In genomic region chr22:21594865-21595452, GRCh38 we compare ENCODE assay signal across 26 cellular contexts. TPM values are rescaled to one million over a fixed set of nuclear protein-coding genes. Genes with fewer than 3 reads are reported as not detected.
DNase-seq lines count a peak whose midpoint lies in the region; ATAC-seq and TF ChIP-seq lines count a peak whose summit lies in the region.
"Had no signal": no experiment of that assay in that cellular context is flagged by ENCODE, and none has a peak within 500 bp of the region (broad histone marks: within the 10 kb centered on the region; RNA-seq: fewer than 3 reads in every experiment).

No MANE protein-coding gene starts in this region.

- H3K9me3 Mint-ChIP-seq in CD4-positive, CD25-positive, alpha-beta regulatory T cell = no peaks in the 10 kb centered on the region
- no peaks in the 10 kb centered on the region for H3K9me3 Mint-ChIP-seq in neural progenitor cell

- H3K36me3 ChIP-seq in CD4-positive, CD25-positive, alpha-beta regulatory T cell (ENCODE audit: control insufficient read depth, insufficient read depth, low read length) = peaks cover 59% of the 10 kb centered on the region
- H3K36me3 ChIP-seq in heart left ventricle = peaks cover 0 to 53% (median 43%) of the 10 kb centered on the region in 9 donors
- peaks cover 5% of the 10 kb centered on the region for H3K36me3 ChIP-seq in neural progenitor cell
- H3K36me3 ChIP-seq in spleen = peaks cover 0 to 85% (median 39%) of the 10 kb centered on the region in 6 donors

- no peaks in the 10 kb centered on the region for H3K27me3 ChIP-seq in CD4-positive, CD25-positive, alpha-beta regulatory T cell (ENCODE audit: control insufficient read depth, insufficient read depth, low read length)
- H3K27me3 ChIP-seq in heart left ventricle (no peaks in the 10 kb centered on the region), neural progenitor cell (no peaks in the 10 kb centered on the region), spleen (replicated peaks in 1 of 7) (no peaks in the 10 kb centered on the region)
- H3K27me3 ChIP-seq: gastroesophageal sphincter, SJSA1, vagina had no signal

- intact Hi-C loops in heart left ventricle (cut with DNase I) (loop anchor here in 1 of 10 donors (5.0 kb wide), 1 partner anchor 32 kb away; no protein-coding TSS in a partner anchor), sciatic nerve (cut with DNase I) (no loop called here), spleen (cut with DNase I; ENCODE audit: low total_unique reads) (no loop called here)

- CTCF ChIA-PET in RWPE1 (lab: Yijun Ruan, JAX) = no interaction called here

- H3K9me3 ChIP-seq in CD4-positive, CD25-positive, alpha-beta regulatory T cell (ENCODE audit: control insufficient read depth in 2 of 2, low read length in 2 of 2) = no peaks in the 10 kb centered on the region
- no peaks in the 10 kb centered on the region for H3K9me3 ChIP-seq in heart left ventricle
- H3K9me3 ChIP-seq in neural progenitor cell (ENCODE audit: low read depth) = no peaks in the 10 kb centered on the region
- no peaks in the 10 kb centered on the region for H3K9me3 ChIP-seq in spleen
- H3K9me3 ChIP-seq: gastroesophageal sphincter, mucosa of descending colon, SJSA1, vagina had no signal

- no peak overlapping the region for H3K4me2 ChIP-seq in neural progenitor cell

- no peak overlapping the region for H3K4me3 ChIP-seq in CD4-positive, CD25-positive, alpha-beta regulatory T cell (ENCODE audit: low read depth, low read length)
- no peak overlapping the region for H3K4me3 ChIP-seq in heart left ventricle
- H3K4me3 ChIP-seq in neural progenitor cell = no peak overlapping the region
- H3K4me3 ChIP-seq in spleen = no peak overlapping the region
- H3K4me3 ChIP-seq: gastroesophageal sphincter, mucosa of descending colon, SJSA1, vagina had no signal

- no peaks in the 10 kb centered on the region for H3K27me3 Mint-ChIP-seq in CD4-positive, CD25-positive, alpha-beta regulatory T cell
- H3K27me3 Mint-ChIP-seq in neural progenitor cell (ENCODE audit: insufficient read depth, low read depth) = peaks cover 5% of the 10 kb centered on the region

- peak overlapping the region; percentile 7 to 38 (median 25) for H3K27ac Mint-ChIP-seq in CD4-positive, CD25-positive, alpha-beta regulatory T cell
- peak overlapping the region; percentile 41 for H3K27ac Mint-ChIP-seq in neural progenitor cell

- no peak for DNase-seq in CD4-positive, CD25-positive, alpha-beta regulatory T cell
- DNase-seq in RWPE1 (ENCODE audit: low spot score) (no peak), heart left ventricle (peak in 2 of 5 donors; percentile 62 to 67), neural progenitor cell (ENCODE audit: low spot score) (no peak), sciatic nerve (ENCODE audit: low spot score) (no peak), NCI-H1417 (lab: John Stamatoyannopoulos, UW) (no peak), spleen (no peak)
- DNase-seq: ACHN; activated CD8-positive, alpha-beta memory T cell treated with anti-CD3 and anti-CD28 coated beads, Interleukin-2, amount 50 U/mL, for 4 hours; activated gamma-delta T cell; amniotic stem cell; central memory CD4-positive, alpha-beta T cell; DMS53; mucosa of descending colon; NCI-H2029; PC-3; retina; T-helper 2 cell had no signal

- peaks cover 99% of the 10 kb centered on the region for H4K20me1 ChIP-seq in neural progenitor cell (ENCODE audit: low read depth)

- H3K4me1 ChIP-seq in CD4-positive, CD25-positive, alpha-beta regulatory T cell (ENCODE audit: control insufficient read depth, insufficient read depth, low read length, poor library complexity, severe bottlenecking) = peaks cover 19% of the 10 kb centered on the region
- H3K4me1 ChIP-seq in heart left ventricle = peaks cover 5 to 62% (median 45%) of the 10 kb centered on the region in 12 donors
- no peaks in the 10 kb centered on the region for H3K4me1 ChIP-seq in neural progenitor cell
- H3K4me1 ChIP-seq in spleen = peaks cover 11 to 93% (median 51%) of the 10 kb centered on the region in 6 donors
- H3K4me1 ChIP-seq: SJSA1 had no signal

- TF ChIP-seq POLR2A in heart left ventricle (IDR thresholded peaks at IDR 0.05) = no peak
- TF ChIP-seq POLR2A in spleen (IDR thresholded peaks at IDR 0.05) = no peak

- H3K36me3 Mint-ChIP-seq in CD4-positive, CD25-positive, alpha-beta regulatory T cell = peaks cover 43% of the 10 kb centered on the region
- H3K36me3 Mint-ChIP-seq in neural progenitor cell = peaks cover 41% of the 10 kb centered on the region

- TF ChIP-seq CTCF in RWPE1 (conservative IDR thresholded peaks at IDR 0.05; ENCODE audit: low read depth) = no peak
- TF ChIP-seq CTCF in heart left ventricle (IDR thresholded peaks at IDR 0.05) = no peak
- no peak for TF ChIP-seq CTCF in neural progenitor cell (IDR thresholded peaks at IDR 0.05)
- no peak for TF ChIP-seq CTCF in spleen (IDR thresholded peaks at IDR 0.05 in 8 of 11, conservative IDR thresholded peaks at IDR 0.05 in 3 of 11)

- no peak overlapping the region for H2AFZ ChIP-seq in neural progenitor cell (replicated peaks)

- peaks cover 100% of the 10 kb centered on the region for H3K79me2 ChIP-seq in neural progenitor cell (ENCODE audit: low read depth)

- H3K4me3 Mint-ChIP-seq in CD4-positive, CD25-positive, alpha-beta regulatory T cell = no peak overlapping the region
- H3K4me3 Mint-ChIP-seq in neural progenitor cell = no peak overlapping the region

- 56 to 67% (median 60%) methylated on average over 5 of the region's 5 CpGs for WGBS in heart left ventricle, 4 donors
- WGBS in spleen, 5 donors = 89 to 94% (median 90%) methylated on average over 5 of the region's 5 CpGs

- H3K9ac ChIP-seq in neural progenitor cell = no peak overlapping the region

- POLR2A ChIA-PET in RWPE1 (lab: Yijun Ruan, JAX; ENCODE audit: low non-redundant PET) = no interaction called here

- no peak overlapping the region for H3K27ac ChIP-seq in CD4-positive, CD25-positive, alpha-beta regulatory T cell (ENCODE audit: insufficient read depth, low read length, poor library complexity, severe bottlenecking)
- H3K27ac ChIP-seq in RWPE1 (peak overlapping the region; percentile 32; the same call in 1 of the 2 replicates), heart left ventricle (peak overlapping the region in 5 of 12 donors; percentile 12 to 64 (median 23)), neural progenitor cell (no peak overlapping the region), spleen (no peak overlapping the region)
- H3K27ac ChIP-seq: C4-2B, SJSA1, vagina had no signal

- peaks cover 13 to 72% (median 41%) of the 10 kb centered on the region in 4 donors for H3K4me1 Mint-ChIP-seq in CD4-positive, CD25-positive, alpha-beta regulatory T cell
- peaks cover 8% of the 10 kb centered on the region for H3K4me1 Mint-ChIP-seq in neural progenitor cell

- ATAC-seq in CD4-positive, CD25-positive, alpha-beta regulatory T cell (ENCODE audit: low read depth in 2 of 2) = no peak
- ATAC-seq in heart left ventricle (peak; percentile 68 to 83 (median 76)), sciatic nerve (no peak), HG03520 (IDR thresholded peaks at IDR 0.05; ENCODE audit: unreplicated experiment) (no peak)
- ATAC-seq: gastroesophageal sphincter, mucosa of descending colon, PC-3 had no signal

- no peaks in the 10 kb centered on the region for H3F3A ChIP-seq in neural progenitor cell (ENCODE audit: low read depth)

RNA-seq across cellular contexts. Expression of gene UBE2L3, which starts 27.4 kb away (rescaled TPM):
- total RNA-seq in CD4-positive, CD25-positive, alpha-beta regulatory T cell = 33.7 TPM
- polyA plus RNA-seq in CD4-positive, CD25-positive, alpha-beta regulatory T cell = 100 to 1,000 TPM in 3 of 4 donors, 10 to 100 TPM in 1; 98.4 to 124 (median 110) TPM
- total RNA-seq in heart left ventricle (10 to 100 TPM; 42.9 to 73.1 (median 50.3) TPM), neural progenitor cell (ENCODE audit: low replicate concordance) (51.9 and 61.2 TPM in 2 replicates), sciatic nerve (40.8 TPM), spleen (10 to 100 TPM; 36.8 to 69.3 (median 44.3) TPM)
- polyA plus RNA-seq in heart left ventricle (10 to 100 TPM; 63.8 to 64.8 TPM), spleen (10 to 100 TPM; 36.2 to 55.6 (median 46.2) TPM)

RNA-seq across cellular contexts. Expression of gene YDJC, which starts 34.9 kb away (rescaled TPM):
- 34.4 TPM for total RNA-seq in CD4-positive, CD25-positive, alpha-beta regulatory T cell
- polyA plus RNA-seq in CD4-positive, CD25-positive, alpha-beta regulatory T cell = 10 to 100 TPM; 55.0 to 70.0 (median 55.6) TPM
- total RNA-seq in heart left ventricle = 10 to 100 TPM in 2 of 9 donors, 1 to 10 TPM in 7; 3.0 to 19.8 (median 5.4) TPM
- 10 to 100 TPM in 1 of 2 donors, 1 to 10 TPM in 1; 8.1 to 17.5 TPM for polyA plus RNA-seq in heart left ventricle
- total RNA-seq in neural progenitor cell (ENCODE audit: low replicate concordance) = 4.8 and 23.4 TPM in 2 replicates
- total RNA-seq in sciatic nerve = 7.0 TPM
- total RNA-seq in spleen = 10 to 100 TPM; 19.0 to 35.0 (median 23.8) TPM
- 10 to 100 TPM; 41.0 to 54.3 (median 44.6) TPM for polyA plus RNA-seq in spleen

RNA-seq across cellular contexts. Expression of gene CCDC116, which starts 37.6 kb away (rescaled TPM):
- total RNA-seq in CD4-positive, CD25-positive, alpha-beta regulatory T cell = not detected
- polyA plus RNA-seq in CD4-positive, CD25-positive, alpha-beta regulatory T cell = not detected
- total RNA-seq in heart left ventricle (1 to 10 TPM in 1 of 9 donors, under 1 TPM in 4, not detected in 4; 0.18 to 1.3 (median 0.26) TPM), neural progenitor cell (ENCODE audit: low replicate concordance) (0.15 TPM in 1 of 2 replicates, not detected in the other), sciatic nerve (0.89 TPM), spleen (under 1 TPM; 0.24 to 0.66 (median 0.51) TPM)
- polyA plus RNA-seq in heart left ventricle (under 1 TPM; 0.19 to 0.27 TPM), spleen (under 1 TPM; 0.45 to 0.63 (median 0.47) TPM)
- total RNA-seq: H1, PC-3, temporal lobe, vagina had no signal

RNA-seq across cellular contexts. Expression of gene RIMBP3C, which starts 43.7 kb away (rescaled TPM):
- total RNA-seq in CD4-positive, CD25-positive, alpha-beta regulatory T cell = 0.47 TPM
- polyA plus RNA-seq in CD4-positive, CD25-positive, alpha-beta regulatory T cell = under 1 TPM in 3 of 4 donors, not detected in 1; 0.38 to 0.87 (median 0.52) TPM
- total RNA-seq in heart left ventricle (under 1 TPM in 4 of 9 donors, not detected in 5; 0.08 to 0.37 (median 0.19) TPM), neural progenitor cell (ENCODE audit: low replicate concordance) (0.81 and 1.2 TPM in 2 replicates), sciatic nerve (0.36 TPM), spleen (1 to 10 TPM in 2 of 7 donors, under 1 TPM in 3, not detected in 2; 0.34 to 2.0 (median 0.83) TPM)
- polyA plus RNA-seq in heart left ventricle (not detected), spleen (under 1 TPM; 0.03 to 0.19 (median 0.13) TPM)
- total RNA-seq: H1, HT-29, PC-3, vagina had no signal

RNA-seq across cellular contexts. Expression of gene SDF2L1, which starts 47.1 kb away (rescaled TPM):
- 29.9 TPM for total RNA-seq in CD4-positive, CD25-positive, alpha-beta regulatory T cell
- 10 to 100 TPM; 65.4 to 89.3 (median 75.5) TPM for polyA plus RNA-seq in CD4-positive, CD25-positive, alpha-beta regulatory T cell
- 10 to 100 TPM; 14.1 to 54.1 (median 24.5) TPM for total RNA-seq in heart left ventricle
- polyA plus RNA-seq in heart left ventricle = 100 to 1,000 TPM in 1 of 2 donors, 10 to 100 TPM in 1; 22.7 to 226 TPM
- 4.3 and 16.6 TPM in 2 replicates for total RNA-seq in neural progenitor cell (ENCODE audit: low replicate concordance)
- total RNA-seq in sciatic nerve = 21.8 TPM
- 10 to 100 TPM; 27.9 to 51.9 (median 36.0) TPM for total RNA-seq in spleen
- 10 to 100 TPM; 16.6 to 43.9 (median 32.9) TPM for polyA plus RNA-seq in spleen

Comparison
In these comparisons a context has a peak if more than half of its experiments do, and no peak if none do; other contexts are left out.
1. ATAC-seq: peak in heart left ventricle (4 of 4); none in CD4-positive, CD25-positive, alpha-beta regulatory T cell (0 of 2), sciatic nerve (single experiment) and HG03520 (single experiment).